ENCODE assay signal across 19 cellular contexts in the genomic region with DNA sequence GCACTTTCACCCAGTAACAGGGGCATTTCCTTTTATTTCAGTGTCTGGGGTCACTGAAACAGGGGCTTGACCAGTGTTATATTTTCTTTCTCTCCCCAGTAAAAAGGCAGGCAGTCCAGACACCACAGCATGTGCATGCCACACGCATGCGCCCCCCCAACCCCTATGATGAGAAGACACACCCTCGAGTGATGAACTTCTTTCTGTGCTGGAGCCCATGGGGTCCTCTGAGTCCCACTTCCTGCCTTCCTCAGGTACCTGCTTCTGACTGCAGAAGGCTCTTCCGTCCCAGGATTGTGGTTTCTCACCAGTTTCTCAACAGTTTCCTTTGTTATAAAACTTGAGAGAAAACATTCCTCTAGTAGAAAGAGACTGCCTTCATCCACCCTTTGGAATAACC. TPM values are rescaled to one million over a fixed set of nuclear protein-coding genes. Genes with fewer than 3 reads are reported as not detected.
DNase-seq lines count a peak whose midpoint lies in the region; ATAC-seq and TF ChIP-seq lines count a peak whose summit lies in the region.
"Had no signal": no experiment of that assay in that cellular context is flagged by ENCODE, and none has a peak within 500 bp of the region (broad histone marks: within the 10 kb centered on the region; RNA-seq: fewer than 3 reads in every experiment).

No MANE protein-coding gene starts in this region.

- H3K27me3 ChIP-seq in smooth muscle cell (ENCODE audit: low read depth), result no peaks in the 10 kb centered on the region

- no peaks in the 10 kb centered on the region for H4K20me1 ChIP-seq in smooth muscle cell (ENCODE audit: low read depth)

- no peaks in the 10 kb centered on the region for H3K9me3 ChIP-seq in smooth muscle cell (replicated peaks; ENCODE audit: low read depth)

- no peak overlapping the region for H3K4me2 ChIP-seq in smooth muscle cell

- H3K9me3 Mint-ChIP-seq in activated CD4-positive, alpha-beta T cell treated with anti-CD3 and anti-CD28 coated beads, Interleukin-2, amount 10 ng/mL, durations not matched to agents 7 days and 5 days, result no peaks in the 10 kb centered on the region
- no peaks in the 10 kb centered on the region for H3K9me3 Mint-ChIP-seq in activated CD4-positive, alpha-beta T cell treated with anti-CD3 and anti-CD28 coated beads for 36 hours (ENCODE audit: low read depth)
- H3K9me3 Mint-ChIP-seq in activated CD8-positive, alpha-beta T cell treated with anti-CD3 and anti-CD28 coated beads for 36 hours, result no peaks in the 10 kb centered on the region

- peaks cover 6% of the 10 kb centered on the region for H3K4me1 ChIP-seq in smooth muscle cell (ENCODE audit: low read depth)

- no peaks in the 10 kb centered on the region for H3K27me3 Mint-ChIP-seq in activated CD4-positive, alpha-beta T cell treated with anti-CD3 and anti-CD28 coated beads, Interleukin-2, amount 10 ng/mL, durations not matched to agents 7 days and 5 days
- peaks cover 4% of the 10 kb centered on the region for H3K27me3 Mint-ChIP-seq in activated CD4-positive, alpha-beta T cell treated with anti-CD3 and anti-CD28 coated beads for 36 hours
- H3K27me3 Mint-ChIP-seq in activated CD8-positive, alpha-beta T cell treated with anti-CD3 and anti-CD28 coated beads for 36 hours, result peaks cover 20% of the 10 kb centered on the region

- H3K4me3 Mint-ChIP-seq in activated CD4-positive, alpha-beta T cell treated with anti-CD3 and anti-CD28 coated beads, Interleukin-2, amount 10 ng/mL, durations not matched to agents 7 days and 5 days, result no peak overlapping the region
- no peak overlapping the region for H3K4me3 Mint-ChIP-seq in activated CD4-positive, alpha-beta T cell treated with anti-CD3 and anti-CD28 coated beads for 36 hours
- H3K4me3 Mint-ChIP-seq in activated CD8-positive, alpha-beta T cell treated with anti-CD3 and anti-CD28 coated beads for 36 hours, result no peak overlapping the region

- no peak overlapping the region for H3K9ac ChIP-seq in smooth muscle cell (ENCODE audit: low read depth)
- H3K9ac ChIP-seq: GM23248 had no signal

- DNase-seq in activated CD4-positive, alpha-beta T cell treated with anti-CD3 and anti-CD28 coated beads, Interleukin-2, amount 10 ng/mL, durations not matched to agents 7 days and 5 days, result no peak
- no peak for DNase-seq in activated CD4-positive, alpha-beta T cell treated with anti-CD3 and anti-CD28 coated beads for 36 hours
- DNase-seq in GM12865 (ENCODE audit: low read depth) (peak; percentile 31), posterior vena cava (ENCODE audit: low spot score) (peak; percentile 31), smooth muscle cell (lab: John Stamatoyannopoulos, UW; ENCODE audit: unreplicated experiment) (no peak), GOT3 (lab: John Stamatoyannopoulos, UW) (no peak)
- peak; percentile 20 for DNase-seq in activated CD8-positive, alpha-beta T cell treated with anti-CD3 and anti-CD28 coated beads for 36 hours
- DNase-seq: Calu3, DMS79, GM23248, IMR-90, NCI-H1105 treated with DMSO at 0.1 percent for 48 hours, NCI-H187, NCI-H2171, NCI-H446 treated with DMSO at 0.1 percent for 48 hours, NCI-H748 treated with DMSO at 0.1 percent for 48 hours, RPMI8226 had no signal

- CTCF ChIA-PET in activated CD4-positive, alpha-beta T cell treated with anti-CD3 and anti-CD28 coated beads, Interleukin-2, amount 10 ng/mL, durations not matched to agents 7 days and 5 days (lab: Charles Lee), result interaction anchor here (0.7 to 1.7 kb wide), 2 partner anchors 32 to 300 kb away, joined by 3 read pairs; no protein-coding TSS in a partner anchor
- CTCF ChIA-PET in activated CD4-positive, alpha-beta T cell treated with anti-CD3 and anti-CD28 coated beads for 36 hours (lab: Charles Lee), result interaction anchor here (1.7 kb wide), 1 partner anchor 293 kb away, joined by 4 read pairs; no protein-coding TSS in a partner anchor
- CTCF ChIA-PET in activated CD8-positive, alpha-beta T cell treated with anti-CD3 and anti-CD28 coated beads for 36 hours (lab: Charles Lee), result interaction anchor here (0.7 to 2.4 kb wide), 3 partner anchors 25 to 300 kb away, joined by 3 to 8 read pairs (median 6); no protein-coding TSS in a partner anchor

- no peak overlapping the region for H2AFZ ChIP-seq in smooth muscle cell (ENCODE audit: low read depth)
- H2AFZ ChIP-seq: GM23248 had no signal

- 94% methylated on average over 4 of the region's 4 CpGs for WGBS in smooth muscle cell (ENCODE audit: low lambda C conversion rate)

- H3K27ac Mint-ChIP-seq in activated CD4-positive, alpha-beta T cell treated with anti-CD3 and anti-CD28 coated beads, Interleukin-2, amount 10 ng/mL, durations not matched to agents 7 days and 5 days, result peak overlapping the region; percentile 42
- no peak overlapping the region for H3K27ac Mint-ChIP-seq in activated CD4-positive, alpha-beta T cell treated with anti-CD3 and anti-CD28 coated beads for 36 hours
- H3K27ac Mint-ChIP-seq in activated CD8-positive, alpha-beta T cell treated with anti-CD3 and anti-CD28 coated beads for 36 hours, result no peak overlapping the region

- H3K4me3 ChIP-seq in GM12865 (ENCODE audit: low read depth, low read length) (no peak overlapping the region), smooth muscle cell (no peak overlapping the region)
- H3K4me3 ChIP-seq: GM23248 had no signal

- no peaks in the 10 kb centered on the region for H3K36me3 Mint-ChIP-seq in activated CD4-positive, alpha-beta T cell treated with anti-CD3 and anti-CD28 coated beads, Interleukin-2, amount 10 ng/mL, durations not matched to agents 7 days and 5 days (ENCODE audit: low read depth)
- H3K36me3 Mint-ChIP-seq in activated CD4-positive, alpha-beta T cell treated with anti-CD3 and anti-CD28 coated beads for 36 hours (ENCODE audit: low read depth), result no peaks in the 10 kb centered on the region
- H3K36me3 Mint-ChIP-seq in activated CD8-positive, alpha-beta T cell treated with anti-CD3 and anti-CD28 coated beads for 36 hours (ENCODE audit: low read depth), result no peaks in the 10 kb centered on the region

- TF ChIP-seq CTCF in GM12865 (IDR thresholded peaks at IDR 0.05; ENCODE audit: insufficient read depth, low read depth, low read length, missing control alignments), result no peak
- TF ChIP-seq CTCF in activated CD8-positive, alpha-beta T cell treated with anti-CD3 and anti-CD28 coated beads for 36 hours (IDR thresholded peaks at IDR 0.05), result no peak
- TF ChIP-seq CTCF in smooth muscle cell (IDR thresholded peaks at IDR 0.05; ENCODE audit: borderline replicate concordance, insufficient read depth, poor library complexity, severe bottlenecking), result no peak

- intact Hi-C loops in activated CD4-positive, alpha-beta T cell treated with anti-CD3 and anti-CD28 coated beads for 36 hours (cut with DNase I, micrococcal nuclease), result no loop called here
- intact Hi-C loops in activated CD8-positive, alpha-beta T cell treated with anti-CD3 and anti-CD28 coated beads for 36 hours (cut with micrococcal nuclease), result no loop called here
- intact Hi-C loops in posterior vena cava (cut with DNase I), result loop anchor here in 1 of 2 donors (10.0 kb wide), 1 partner anchor 289 kb away; no protein-coding TSS in a partner anchor

- no peaks in the 10 kb centered on the region for H3K36me3 ChIP-seq in smooth muscle cell (ENCODE audit: low read depth)

- peaks cover 39% of the 10 kb centered on the region for H3K4me1 Mint-ChIP-seq in activated CD4-positive, alpha-beta T cell treated with anti-CD3 and anti-CD28 coated beads, Interleukin-2, amount 10 ng/mL, durations not matched to agents 7 days and 5 days
- peaks cover 36% of the 10 kb centered on the region for H3K4me1 Mint-ChIP-seq in activated CD4-positive, alpha-beta T cell treated with anti-CD3 and anti-CD28 coated beads for 36 hours
- peaks cover 31% of the 10 kb centered on the region for H3K4me1 Mint-ChIP-seq in activated CD8-positive, alpha-beta T cell treated with anti-CD3 and anti-CD28 coated beads for 36 hours (ENCODE audit: low read depth)

- H3K27ac ChIP-seq in smooth muscle cell (ENCODE audit: low read depth), result no peak overlapping the region
- H3K27ac ChIP-seq: C4-2B, GM23248 had no signal

- no peaks in the 10 kb centered on the region for H3F3A ChIP-seq in smooth muscle cell (ENCODE audit: low read depth)

- POLR2A ChIA-PET in activated CD4-positive, alpha-beta T cell treated with anti-CD3 and anti-CD28 coated beads, Interleukin-2, amount 10 ng/mL, durations not matched to agents 7 days and 5 days (lab: Charles Lee), result no interaction called here
- POLR2A ChIA-PET in activated CD4-positive, alpha-beta T cell treated with anti-CD3 and anti-CD28 coated beads for 36 hours (lab: Charles Lee), result no interaction called here
- POLR2A ChIA-PET in activated CD8-positive, alpha-beta T cell treated with anti-CD3 and anti-CD28 coated beads for 36 hours (lab: Charles Lee), result interaction anchor here (1.6 kb wide), 1 partner anchor 306 kb away, joined by 3 read pairs; no protein-coding TSS in a partner anchor

- no peaks in the 10 kb centered on the region for H3K79me2 ChIP-seq in smooth muscle cell (ENCODE audit: low read depth)

- no peak for ATAC-seq in activated CD4-positive, alpha-beta T cell treated with anti-CD3 and anti-CD28 coated beads for 36 hours
- ATAC-seq in activated CD8-positive, alpha-beta T cell treated with anti-CD3 and anti-CD28 coated beads for 36 hours, result peak; percentile 23
- no peak for ATAC-seq in HG03159 (IDR thresholded peaks at IDR 0.05; ENCODE audit: unreplicated experiment)

RNA-seq across cellular contexts. Expression of a gene that starts 45.7 kb away (rescaled TPM):
- total RNA-seq in activated CD4-positive, alpha-beta T cell treated with anti-CD3 and anti-CD28 coated beads, Interleukin-2, amount 10 ng/mL, durations not matched to agents 7 days and 5 days, result 10 to 100 TPM; 16.9 to 17.6 TPM
- total RNA-seq in activated CD4-positive, alpha-beta T cell treated with anti-CD3 and anti-CD28 coated beads for 36 hours, result 1 to 10 TPM; 8.3 to 9.9 TPM
- 10 to 100 TPM; 10.0 to 10.1 TPM for total RNA-seq in activated CD8-positive, alpha-beta T cell treated with anti-CD3 and anti-CD28 coated beads for 36 hours
- 10 to 100 TPM; 24.1 to 30.4 TPM for total RNA-seq in posterior vena cava
- 29.0 and 35.0 TPM in 2 replicates for total RNA-seq in smooth muscle cell
- polyA plus RNA-seq in smooth muscle cell, result 15.1 and 15.3 TPM in 2 replicates

Comparison
In these comparisons a context has a peak if more than half of its experiments do, and no peak if none do; other contexts are left out.
1. DNase-seq: peak in GM12865 (single experiment), activated CD8-positive, alpha-beta T cell treated with anti-CD3 and anti-CD28 coated beads for 36 hours (single experiment) and posterior vena cava (single experiment); none in activated CD4-positive, alpha-beta T cell treated with anti-CD3 and anti-CD28 coated beads, Interleukin-2, amount 10 ng/mL, durations not matched to agents 7 days and 5 days (single experiment), activated CD4-positive, alpha-beta T cell treated with anti-CD3 and anti-CD28 coated beads for 36 hours (single experiment), smooth muscle cell (single experiment) and GOT3 (single experiment).